In the genomic region with DNA sequence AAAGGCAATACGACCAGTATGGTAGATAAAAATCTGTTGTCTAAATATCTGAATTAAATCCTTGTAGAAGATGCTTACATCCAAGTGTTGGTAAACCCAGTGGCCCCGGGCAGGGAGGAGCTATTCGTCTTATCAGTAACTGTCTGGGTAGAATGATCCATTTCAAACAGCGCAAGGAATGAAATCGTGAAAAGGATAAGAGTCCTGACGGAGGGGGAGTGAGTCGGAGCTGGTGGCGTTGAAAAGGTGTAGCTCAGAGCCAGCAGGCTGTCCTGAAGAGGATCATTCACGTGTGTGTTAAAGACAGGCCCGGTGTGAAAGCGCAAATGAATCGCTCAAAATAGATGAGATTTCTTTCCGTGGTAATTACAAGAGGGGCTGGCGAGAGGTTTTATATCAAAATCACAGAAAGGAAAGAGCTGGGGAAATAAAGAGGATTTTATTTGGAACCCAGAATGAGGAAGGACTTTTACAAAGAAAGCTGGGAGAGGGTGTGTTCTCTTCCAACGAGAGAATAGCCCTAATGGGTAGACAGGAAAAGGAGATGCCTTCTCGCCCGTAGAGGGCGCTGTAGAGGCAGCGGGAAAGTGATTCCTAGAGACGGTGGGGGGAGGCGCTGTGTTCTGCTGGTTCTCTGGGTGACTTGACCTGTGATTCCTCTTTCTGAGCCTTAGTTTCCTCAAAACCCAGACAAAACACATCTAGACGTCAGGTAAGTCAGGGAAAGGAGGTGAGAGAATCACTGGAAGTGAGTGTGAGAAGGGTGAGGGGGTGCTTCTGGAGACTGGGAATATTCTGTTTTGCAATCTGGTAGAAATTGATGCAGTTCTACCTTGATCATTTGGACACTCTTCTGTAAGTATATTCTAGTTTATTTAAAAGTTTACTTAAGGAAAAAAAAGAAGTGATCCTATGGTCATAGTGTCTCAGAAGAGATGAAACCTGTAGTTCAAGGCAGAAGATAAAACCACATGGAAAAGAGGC, we compare ENCODE assay signal across 8 cellular contexts. TPM values are rescaled to one million over a fixed set of nuclear protein-coding genes. Genes with fewer than 3 reads are reported as not detected.
A peak's percentile ranks its signal among the peaks of the same experiment; 100 is the strongest.
DNase-seq lines count a peak whose midpoint lies in the region; ATAC-seq, FAIRE-seq and TF ChIP-seq lines count a peak whose summit lies in the region.

No MANE protein-coding gene starts in this region.

- DNase-seq in A549 (ENCODE audit: low read depth in 1 of 2, low spot score in 1 of 2) (peak; percentile 6 to 48), GM06990 (ENCODE audit: extremely low read depth, insufficient read length) (no peak), NT2/D1 (ENCODE audit: low read depth, low spot score) (peak; percentile 77), right cardiac atrium (peak; percentile 50 to 79 (median 76)), activated gamma-delta T cell treated with Interleukin-2 at 50 U/mL for 16 hours (no peak)

- TF ChIP-seq EP300 in A549 (IDR thresholded peaks at IDR 0.05), result no peak

- 22% methylated on average over 22 of the region's 22 CpGs for WGBS in A549 (ENCODE audit: missing lambda C conversion rate)
- WGBS in right cardiac atrium, result 16% methylated on average over 22 of the region's 22 CpGs

- H3K9me3 ChIP-seq in A549 (no peaks in the 10 kb centered on the region), NT2/D1 (ENCODE audit: insufficient read depth, low read length) (no peaks in the 10 kb centered on the region), right cardiac atrium (ENCODE audit: control insufficient read depth, low read length) (no peaks in the 10 kb centered on the region)

- intact Hi-C loops in right cardiac atrium (cut with DNase I), result no loop called here

- CTCF ChIA-PET in A549 (lab: Yijun Ruan, JAX), result interaction anchor here (0.8 to 1.1 kb wide), 3 partner anchors 16 to 459 kb away, joined by 3 read pairs; no protein-coding TSS in a partner anchor

- H3K27ac ChIP-seq in A549, result no peak overlapping the region
- no peak overlapping the region for H3K27ac ChIP-seq in right cardiac atrium (ENCODE audit: low read length)

- no peak for FAIRE-seq in A549 (lab: Jason Lieb, UNC)

- H3K4me1 ChIP-seq in A549 (no peaks in the 10 kb centered on the region), NT2/D1 (ENCODE audit: insufficient read depth, insufficient read length) (no peaks in the 10 kb centered on the region), right cardiac atrium (ENCODE audit: control insufficient read depth, insufficient read depth, low read length) (no peaks in the 10 kb centered on the region)

- TF ChIP-seq CTCF in A549 (IDR thresholded peaks at IDR 0.05), result peak; percentile 27; the same call in 2 of the 3 replicates
- TF ChIP-seq CTCF in GM06990 (IDR thresholded peaks at IDR 0.05; ENCODE audit: insufficient read depth, low read length, poor library complexity, severe bottlenecking), result peak; percentile 68

- no peak overlapping the region for H3K9ac ChIP-seq in NT2/D1 (ENCODE audit: insufficient read length, low read depth)

- H3K27me3 ChIP-seq in GM06990 (replicated peaks; ENCODE audit: control insufficient read depth, insufficient read depth, low read length) (no peaks in the 10 kb centered on the region; the same call in 1 of the 2 replicates), NT2/D1 (ENCODE audit: insufficient read depth, insufficient read length) (no peaks in the 10 kb centered on the region), right cardiac atrium (ENCODE audit: control insufficient read depth, insufficient read depth) (no peaks in the 10 kb centered on the region)

- POLR2A ChIA-PET in A549 (lab: Yijun Ruan, JAX), result no interaction called here

- TF ChIP-seq RAD21 in A549 (conservative IDR thresholded peaks at IDR 0.05 in 1 of 2, IDR thresholded peaks at IDR 0.05 in 1 of 2), result peak in 1 of 2 experiments; percentile 45; a peak in 2 of 5 replicates

- H3K4me2 ChIP-seq in A549, result no peak overlapping the region

- ATAC-seq in A549 (peak in 1 of 2 experiments; percentile 85; a peak in 3 of 6 replicates), right cardiac atrium (no peak), GM18870 (IDR thresholded peaks at IDR 0.05; ENCODE audit: unreplicated experiment) (no peak), GM19328 (IDR thresholded peaks at IDR 0.05; ENCODE audit: unreplicated experiment) (no peak), HG03378 (IDR thresholded peaks at IDR 0.05; ENCODE audit: unreplicated experiment) (no peak)

- TF ChIP-seq POLR2A in A549 (IDR thresholded peaks at IDR 0.05; ENCODE audit: low read length), result no peak

- no peak overlapping the region for H3K4me3 ChIP-seq in A549
- no peak overlapping the region for H3K4me3 ChIP-seq in GM06990 (replicated peaks; ENCODE audit: low read depth, low read length)
- no peak overlapping the region for H3K4me3 ChIP-seq in NT2/D1 (ENCODE audit: insufficient read length, low read depth)
- no peak overlapping the region for H3K4me3 ChIP-seq in right cardiac atrium (ENCODE audit: low read length)

- H3K36me3 ChIP-seq in GM06990 (ENCODE audit: control insufficient read depth, insufficient read depth, low read length) (no peaks in the 10 kb centered on the region), NT2/D1 (ENCODE audit: insufficient read depth, insufficient read length, low read length) (no peaks in the 10 kb centered on the region)

TF ChIP-seq in A549, 52 proteins besides CTCF, POLR2A, EP300 and RAD21:
- TF ChIP-seq CBX8 (IDR thresholded peaks at IDR 0.05) (no peak), RARB (CRISPR knock-in tag; IDR thresholded peaks at IDR 0.05) (no peak), PHF8 (IDR thresholded peaks at IDR 0.05; ENCODE audit: borderline replicate concordance, low read depth) (no peak), FOXS1 (CRISPR knock-in tag; IDR thresholded peaks at IDR 0.05) (no peak), CBX2 (IDR thresholded peaks at IDR 0.05; ENCODE audit: borderline replicate concordance, low read depth) (no peak), KDM1A (IDR thresholded peaks at IDR 0.05; ENCODE audit: low read depth) (no peak), FOSL2 (IDR thresholded peaks at IDR 0.05) (no peak), FOSL2 (CRISPR knock-in tag; IDR thresholded peaks at IDR 0.05) (no peak), ELK1 (IDR thresholded peaks at IDR 0.05; ENCODE audit: low read depth, low read length) (no peak), ZFP36 (IDR thresholded peaks at IDR 0.05; ENCODE audit: borderline replicate concordance, partially characterized antibody) (no peak), MAZ (IDR thresholded peaks at IDR 0.05; ENCODE audit: borderline replicate concordance, low read depth, low read length) (no peak), NR3C1 (IDR thresholded peaks at IDR 0.05) (no peak), MAFK (IDR thresholded peaks at IDR 0.05; ENCODE audit: partially characterized antibody) (no peak), NFE2L2 (conservative IDR thresholded peaks at IDR 0.05; ENCODE audit: low read length) (no peak)
- TF ChIP-seq, protein P1, sequence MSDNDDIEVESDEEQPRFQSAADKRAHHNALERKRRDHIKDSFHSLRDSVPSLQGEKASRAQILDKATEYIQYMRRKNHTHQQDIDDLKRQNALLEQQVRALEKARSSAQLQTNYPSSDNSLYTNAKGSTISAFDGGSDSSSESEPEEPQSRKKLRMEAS (IDR thresholded peaks at IDR 0.05), result no peak

RNA-seq across cellular contexts. Expression of gene SRRM4, which starts 39.3 kb away (rescaled TPM):
- not detected in 2 replicates for polyA plus RNA-seq in A549 (2011; rRNA removed)
- polyA plus RNA-seq in A549 (2012; cell fraction: cytosol; rRNA removed), result not detected in 2 replicates
- not detected in 2 replicates for polyA plus RNA-seq in A549 (2012; cell fraction: nucleus; rRNA removed)
- not detected in 3 replicates for polyA plus RNA-seq in A549 (2017; fragmentation: RNase III; extraction: RNeasy Plus Mini Kit Qiagen cat#74134 plus additional on column Dnase treatment)
- 0.04 TPM in 1 of 2 replicates, not detected in the other for polyA minus RNA-seq in A549 (2011; rRNA and poly(A)+ RNA removed)
- total RNA-seq in right cardiac atrium, result under 1 TPM; 0.22 to 0.91 (median 0.72) TPM
- polyA plus RNA-seq in right cardiac atrium, result 0.38 TPM

Comparison
In these comparisons a context has a peak if more than half of its experiments do, and no peak if none do; other contexts are left out.
1. DNase-seq: peak in A549 (2 of 2), NT2/D1 (single experiment) and right cardiac atrium (3 of 3); none in GM06990 (single experiment) and activated gamma-delta T cell treated with Interleukin-2 at 50 U/mL for 16 hours (single experiment).